Comparison of ENCODE assay signal across 18 cellular contexts in the genomic region with DNA sequence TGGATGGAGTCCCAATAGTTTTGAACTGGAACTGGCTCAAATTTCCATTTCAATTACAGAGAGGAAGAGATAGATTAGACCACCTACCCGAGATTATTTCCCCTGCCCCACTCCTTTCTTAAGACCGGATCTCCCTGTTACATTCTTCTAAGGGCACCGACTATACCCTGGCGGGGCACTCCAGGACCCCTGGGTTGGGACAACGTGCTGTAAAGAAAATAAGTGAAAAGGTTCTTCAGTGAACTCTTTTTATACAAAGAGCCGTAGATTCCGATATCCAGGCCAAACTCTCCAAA. TPM values are rescaled to one million over a fixed set of nuclear protein-coding genes. Genes with fewer than 3 reads are reported as not detected.
A peak's percentile ranks its signal among the peaks of the same experiment; 100 is the strongest.
DNase-seq lines count a peak whose midpoint lies in the region; ATAC-seq and TF ChIP-seq lines count a peak whose summit lies in the region.
"Had no signal": no experiment of that assay in that cellular context is flagged by ENCODE, and none has a peak within 500 bp of the region (broad histone marks: within the 10 kb centered on the region; RNA-seq: fewer than 3 reads in every experiment).

No MANE protein-coding gene starts in this region.

- CTCF ChIA-PET in WTC11 (lab: Charles Lee): interaction anchor here (1.1 to 1.2 kb wide), 2 partner anchors 80 to 346 kb away, joined by 3 to 4 read pairs; no protein-coding TSS in a partner anchor

- POLR2A ChIA-PET in WTC11 (lab: Charles Lee): interaction anchor here (1.0 kb wide), 1 partner anchor 14 kb away, joined by 4 read pairs; no protein-coding TSS in a partner anchor

- H3K79me1 ChIP-seq in H9 (ENCODE audit: insufficient read depth, low read depth, low read length, poor library complexity, severe bottlenecking): no peaks in the 10 kb centered on the region

- H4K91ac ChIP-seq in H9 (ENCODE audit: insufficient read length, low read depth, low read length): no peak overlapping the region

- no peak overlapping the region for H4K5ac ChIP-seq in H9 (ENCODE audit: insufficient read length, low read depth, low read length)

- H3K4me1 ChIP-seq in H9 (ENCODE audit: insufficient read depth, low read length) (peaks cover 8% of the 10 kb centered on the region), iPS-15b (ENCODE audit: control insufficient read depth, insufficient read depth, low read length) (peaks cover 17% of the 10 kb centered on the region), smooth muscle cell (ENCODE audit: low read depth) (peaks cover 12% of the 10 kb centered on the region)

- H3K23me2 ChIP-seq in H9 (ENCODE audit: insufficient read length, low read depth, low read length, poor library complexity, severe bottlenecking): peaks cover 44% of the 10 kb centered on the region

- H3K27ac Mint-ChIP-seq in H9: no peak overlapping the region
- H3K27ac Mint-ChIP-seq in WTC11: no peak overlapping the region
- H3K27ac Mint-ChIP-seq: CD4-positive, CD25-positive, alpha-beta regulatory T cell had no signal

- H3K9me3 ChIP-seq in H9 (ENCODE audit: control insufficient read depth, low read depth, low read length) (no peaks in the 10 kb centered on the region), iPS-15b (ENCODE audit: control insufficient read depth, insufficient read depth, low read length) (no peaks in the 10 kb centered on the region), smooth muscle cell (replicated peaks; ENCODE audit: low read depth) (no peaks in the 10 kb centered on the region)

- peaks cover 33 to 40% of the 10 kb centered on the region in 2 experiments for H3K4me1 Mint-ChIP-seq in H9
- peaks cover 34% of the 10 kb centered on the region for H3K4me1 Mint-ChIP-seq in WTC11

- no peak overlapping the region for H2BK5ac ChIP-seq in H9 (ENCODE audit: insufficient read length, low read length)

- no peak overlapping the region for H3T11ph ChIP-seq in H9 (ENCODE audit: low read length)

- H3K4me2 ChIP-seq in H9 (ENCODE audit: insufficient read depth, insufficient read length, low read length) (peak overlapping the region; percentile 96), smooth muscle cell (peak overlapping the region; percentile 86)
- H3K4me2 ChIP-seq: KMS-11 had no signal

- no peak overlapping the region for H2BK120ac ChIP-seq in H9 (ENCODE audit: low read depth, low read length, poor library complexity, severe bottlenecking)

- H3K27me3 ChIP-seq in H9 (ENCODE audit: insufficient read depth, low read length) (peaks cover 25% of the 10 kb centered on the region; the same call in 1 of the 2 replicates), iPS-15b (ENCODE audit: control insufficient read depth, insufficient read depth, low read length) (peaks cover 90% of the 10 kb centered on the region), smooth muscle cell (ENCODE audit: low read depth) (peaks cover 100% of the 10 kb centered on the region)

- WGBS in H9 (ENCODE audit: extremely low coverage, insufficient read length, low lambda C conversion rate): no CpG with 5 or more reads among the region's 7 CpGs
- 17% methylated on average over 7 of the region's 7 CpGs for WGBS in smooth muscle cell (ENCODE audit: low lambda C conversion rate)

- H2BK15ac ChIP-seq in H9 (ENCODE audit: low read depth, low read length): no peak overlapping the region

- H3K56ac ChIP-seq in H9 (ENCODE audit: insufficient read length, low read depth, low read length): no peak overlapping the region

- no peak overlapping the region for H3K4ac ChIP-seq in H9 (ENCODE audit: low read depth, low read length)

- no peak overlapping the region for H2BK12ac ChIP-seq in H9 (ENCODE audit: insufficient read length, low read depth, low read length)

- H3K4me3 Mint-ChIP-seq in H9 (no peak overlapping the region), WTC11 (no peak overlapping the region)
- H3K4me3 Mint-ChIP-seq: CD4-positive, CD25-positive, alpha-beta regulatory T cell had no signal

- H3K79me2 ChIP-seq in H9 (ENCODE audit: insufficient read depth, low read length) (no peaks in the 10 kb centered on the region), smooth muscle cell (ENCODE audit: low read depth) (no peaks in the 10 kb centered on the region)

- no peaks in the 10 kb centered on the region for H3K36me3 ChIP-seq in iPS-15b (ENCODE audit: control insufficient read depth, insufficient read depth, low read length)
- H3K36me3 ChIP-seq in smooth muscle cell (ENCODE audit: low read depth): no peaks in the 10 kb centered on the region

- H3K18ac ChIP-seq in H9 (ENCODE audit: insufficient read length, low read depth, low read length): no peak overlapping the region

- H3K27me3 Mint-ChIP-seq in H9 (ENCODE audit: low read depth): no peaks in the 10 kb centered on the region; the same call in 1 of the 2 replicates
- peaks cover 15% of the 10 kb centered on the region for H3K27me3 Mint-ChIP-seq in WTC11 (ENCODE audit: low read depth)

- H3K9ac ChIP-seq in H9 (ENCODE audit: extremely low read depth, insufficient read length, low read length): no peak overlapping the region
- no peak overlapping the region for H3K9ac ChIP-seq in iPS-15b (ENCODE audit: low read depth, low read length)
- no peak overlapping the region for H3K9ac ChIP-seq in smooth muscle cell (ENCODE audit: low read depth)
- H3K9ac ChIP-seq: KMS-11 had no signal

- H2AFZ ChIP-seq in H9 (ENCODE audit: low read length): no peak overlapping the region
- H2AFZ ChIP-seq in smooth muscle cell (ENCODE audit: low read depth): no peak overlapping the region

- H2AK5ac ChIP-seq in H9 (ENCODE audit: insufficient read length, low read length): no peak overlapping the region

- ATAC-seq in WTC11: no peak
- ATAC-seq in HG03571 (IDR thresholded peaks at IDR 0.05; ENCODE audit: unreplicated experiment): no peak
- ATAC-seq in HG02840 (IDR thresholded peaks at IDR 0.05; ENCODE audit: low FRiP score, unreplicated experiment): no peak
- ATAC-seq: GM12878 had no signal

- TF ChIP-seq CTCF in H9 (conservative IDR thresholded peaks at IDR 0.05): no peak
- TF ChIP-seq CTCF in WTC11 (IDR thresholded peaks at IDR 0.05): no peak
- no peak for TF ChIP-seq CTCF in smooth muscle cell (IDR thresholded peaks at IDR 0.05; ENCODE audit: borderline replicate concordance, insufficient read depth, poor library complexity, severe bottlenecking)

- H3K23ac ChIP-seq in H9 (ENCODE audit: insufficient read length, low read depth, low read length): no peak overlapping the region

- no peak overlapping the region for H3K14ac ChIP-seq in H9 (ENCODE audit: insufficient read depth, low read length)

- no peak overlapping the region for H2BK20ac ChIP-seq in H9 (ENCODE audit: low read depth, low read length, poor library complexity, severe bottlenecking)

- no peaks in the 10 kb centered on the region for H3F3A ChIP-seq in smooth muscle cell (ENCODE audit: low read depth)

- no peaks in the 10 kb centered on the region for H3K36me3 Mint-ChIP-seq in H9 (ENCODE audit: insufficient read depth in 1 of 3, low read depth in 3 of 3)
- no peaks in the 10 kb centered on the region for H3K36me3 Mint-ChIP-seq in WTC11
- H3K36me3 Mint-ChIP-seq: CD4-positive, CD25-positive, alpha-beta regulatory T cell had no signal

- H4K8ac ChIP-seq in H9 (replicated peaks; ENCODE audit: insufficient read length, low read depth, low read length): no peak overlapping the region

- H3K9me3 Mint-ChIP-seq in H9: no peaks in the 10 kb centered on the region
- H3K9me3 Mint-ChIP-seq in WTC11: no peaks in the 10 kb centered on the region
- H3K9me3 Mint-ChIP-seq: CD4-positive, CD25-positive, alpha-beta regulatory T cell had no signal

- DNase-seq in H9: peak; percentile 31
- no peak for DNase-seq in WTC11 (ENCODE audit: low spot score)
- no peak for DNase-seq in smooth muscle cell (lab: John Stamatoyannopoulos, UW; ENCODE audit: unreplicated experiment)
- no peak for DNase-seq in anterior cingulate cortex (lab: John Stamatoyannopoulos, UW)
- DNase-seq in T-helper 9 cell: no peak
- DNase-seq: CD4-positive, CD25-positive, alpha-beta regulatory T cell; GOT3; NCI-H1105; NCI-H146; NCI-H2029; NCI-H2227 treated with DMSO at 0.1 percent for 48 hours; NCI-H510A; NCI-H748 treated with DMSO at 0.1 percent for 48 hours had no signal

- H4K20me1 ChIP-seq in H9 (ENCODE audit: control insufficient read depth, insufficient read depth, insufficient read length) (no peaks in the 10 kb centered on the region), smooth muscle cell (ENCODE audit: low read depth) (no peaks in the 10 kb centered on the region)

- H3K27ac ChIP-seq in H9 (ENCODE audit: insufficient read length, low read depth, low read length): no peak overlapping the region
- no peak overlapping the region for H3K27ac ChIP-seq in smooth muscle cell (ENCODE audit: low read depth)
- H3K27ac ChIP-seq: KMS-11 had no signal

- H3K4me3 ChIP-seq in iPS-15b (ENCODE audit: low read depth, low read length) (peak overlapping the region; percentile 27), smooth muscle cell (no peak overlapping the region)
- H3K4me3 ChIP-seq: GM12878 had no signal

TF ChIP-seq in WTC11, 78 proteins besides CTCF, POLR2A, EP300 and RAD21:
- TF ChIP-seq HMGA2 (CRISPR knock-in tag; IDR thresholded peaks at IDR 0.05) (no peak), ZNF423 (CRISPR knock-in tag; IDR thresholded peaks at IDR 0.05) (peak; percentile 77; the same call in 1 of the 2 replicates)

RNA-seq across cellular contexts. Expression of a gene that starts 6.7 kb away (rescaled TPM):
- 4.7 and 4.8 TPM in 2 replicates for total RNA-seq in H9 (2021)
- 13.6 to 22.3 TPM (median 17.8 TPM) in 3 replicates for total RNA-seq in WTC11 (2021)
- total RNA-seq in smooth muscle cell: 0.22 and 0.36 TPM in 2 replicates
- 0.14 and 0.18 TPM in 2 replicates for polyA plus RNA-seq in smooth muscle cell
- total RNA-seq: CD4-positive, CD25-positive, alpha-beta regulatory T cell had no signal
- polyA plus RNA-seq: CD4-positive, CD25-positive, alpha-beta regulatory T cell had no signal
